ENCODE assay signal across 12 cellular contexts in genomic region chr19:7789447-7789846, GRCh38. TPM values are rescaled to one million over a fixed set of nuclear protein-coding genes. Genes with fewer than 3 reads are reported as not detected.
A peak's percentile ranks its signal among the peaks of the same experiment; 100 is the strongest.
DNase-seq lines count a peak whose midpoint lies in the region; ATAC-seq, FAIRE-seq and TF ChIP-seq lines count a peak whose summit lies in the region.
"Had no signal": no experiment of that assay in that cellular context is flagged by ENCODE, and none has a peak within 500 bp of the region (broad histone marks: within the 10 kb centered on the region; RNA-seq: fewer than 3 reads in every experiment).

No MANE protein-coding gene starts in this region.

- no peak overlapping the region for H3K27ac Mint-ChIP-seq in WTC11

- H3K27ac ChIP-seq in testis: no peak overlapping the region
- H3K27ac ChIP-seq: 22Rv1 had no signal

- H3K27me3 ChIP-seq in testis: no peaks in the 10 kb centered on the region

- intact Hi-C loops in testis (cut with DNase I; ENCODE audit: low total_unique reads): no loop called here

- H3K36me3 Mint-ChIP-seq in WTC11: no peaks in the 10 kb centered on the region

- TF ChIP-seq POLR2A in testis (IDR thresholded peaks at IDR 0.05): no peak

- CTCF ChIA-PET in WTC11 (lab: Charles Lee): interaction anchor here (0.7 to 3.4 kb wide), 3 partner anchors 10 to 720 kb away, joined by 3 to 37 read pairs (median 19); partner anchors contain the start of gene TRAPPC5

- peaks cover 12% of the 10 kb centered on the region for H3K4me1 Mint-ChIP-seq in WTC11

- H3K36me3 ChIP-seq in testis (ENCODE audit: low read depth, missing control alignments): no peaks in the 10 kb centered on the region

- no peaks in the 10 kb centered on the region for H3K9me3 ChIP-seq in testis

- peaks cover 20% of the 10 kb centered on the region for H3K9me3 Mint-ChIP-seq in WTC11

- WGBS in testis, 2 donors: 14% methylated on average over 26 of the region's 31 CpGs; no CpG with 5 or more reads in 1 of the 2 donors

- TF ChIP-seq CTCF in WTC11 (IDR thresholded peaks at IDR 0.05): no peak
- TF ChIP-seq CTCF in testis (IDR thresholded peaks at IDR 0.05): no peak

- H3K4me3 Mint-ChIP-seq in WTC11: peak overlapping the region; percentile 76

- ATAC-seq in WTC11: peak; percentile 75

- H3K4me3 ChIP-seq in testis: no peak overlapping the region

- peaks cover 69% of the 10 kb centered on the region for H3K27me3 Mint-ChIP-seq in WTC11 (ENCODE audit: low read depth)

- H3K4me1 ChIP-seq in testis: peaks cover 13% of the 10 kb centered on the region

- DNase-seq in DMS 273 (lab: John Stamatoyannopoulos, UW; ENCODE audit: unreplicated experiment) (peak; percentile 31), DMS 273 treated with DMSO at 0.1 percent for 48 hours (lab: John Stamatoyannopoulos, UW) (no peak), WTC11 (ENCODE audit: low spot score) (peak; percentile 87), germinal center (ENCODE audit: low spot score) (peak; percentile 38), NCI-H187 (lab: John Stamatoyannopoulos, UW) (no peak), urothelium cell line (ENCODE audit: low spot score) (no peak), testis (no peak)
- peak; percentile 36 for DNase-seq in stimulated activated CD4-positive, alpha-beta T cell treated with anti-CD3 and anti-CD28 coated beads, Interleukin-2, amount 100 ng/mL, for 4 hours (ENCODE audit: low read depth)
- DNase-seq: caudate nucleus had no signal

- POLR2A ChIA-PET in WTC11 (lab: Charles Lee): interaction anchor here (0.7 kb wide), 1 partner anchor 23 kb away, joined by 3 read pairs; no protein-coding TSS in a partner anchor

- no peak for FAIRE-seq in urothelium cell line (lab: Jason Lieb, UNC)

TF ChIP-seq in WTC11, 78 proteins besides CTCF, POLR2A, EP300 and RAD21:
- TF ChIP-seq SOX15 (CRISPR knock-in tag; IDR thresholded peaks at IDR 0.05) (no peak), NR3C1 (CRISPR knock-in tag; conservative IDR thresholded peaks at IDR 0.05; ENCODE audit: low read depth) (no peak), TCF7 (CRISPR knock-in tag; IDR thresholded peaks at IDR 0.05; ENCODE audit: low read depth) (no peak), JUN (CRISPR knock-in tag; IDR thresholded peaks at IDR 0.05) (no peak), USF2 (CRISPR knock-in tag; IDR thresholded peaks at IDR 0.05) (peak; percentile 70), HMGA2 (CRISPR knock-in tag; IDR thresholded peaks at IDR 0.05) (no peak), FOXP4 (CRISPR knock-in tag; IDR thresholded peaks at IDR 0.05) (0 out of 2 replicates have a peak, but pooled peaks have one; percentile 24), ELF4 (CRISPR knock-in tag; IDR thresholded peaks at IDR 0.05; ENCODE audit: low read depth) (no peak), RELA (CRISPR knock-in tag; IDR thresholded peaks at IDR 0.05; ENCODE audit: borderline replicate concordance) (no peak)
- TF ChIP-seq, protein P1, sequence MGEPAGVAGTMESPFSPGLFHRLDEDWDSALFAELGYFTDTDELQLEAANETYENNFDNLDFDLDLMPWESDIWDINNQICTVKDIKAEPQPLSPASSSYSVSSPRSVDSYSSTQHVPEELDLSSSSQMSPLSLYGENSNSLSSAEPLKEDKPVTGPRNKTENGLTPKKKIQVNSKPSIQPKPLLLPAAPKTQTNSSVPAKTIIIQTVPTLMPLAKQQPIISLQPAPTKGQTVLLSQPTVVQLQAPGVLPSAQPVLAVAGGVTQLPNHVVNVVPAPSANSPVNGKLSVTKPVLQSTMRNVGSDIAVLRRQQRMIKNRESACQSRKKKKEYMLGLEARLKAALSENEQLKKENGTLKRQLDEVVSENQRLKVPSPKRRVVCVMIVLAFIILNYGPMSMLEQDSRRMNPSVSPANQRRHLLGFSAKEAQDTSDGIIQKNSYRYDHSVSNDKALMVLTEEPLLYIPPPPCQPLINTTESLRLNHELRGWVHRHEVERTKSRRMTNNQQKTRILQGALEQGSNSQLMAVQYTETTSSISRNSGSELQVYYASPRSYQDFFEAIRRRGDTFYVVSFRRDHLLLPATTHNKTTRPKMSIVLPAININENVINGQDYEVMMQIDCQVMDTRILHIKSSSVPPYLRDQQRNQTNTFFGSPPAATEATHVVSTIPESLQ (CRISPR knock-in tag; IDR thresholded peaks at IDR 0.05): no peak
- TF ChIP-seq, protein P2, sequence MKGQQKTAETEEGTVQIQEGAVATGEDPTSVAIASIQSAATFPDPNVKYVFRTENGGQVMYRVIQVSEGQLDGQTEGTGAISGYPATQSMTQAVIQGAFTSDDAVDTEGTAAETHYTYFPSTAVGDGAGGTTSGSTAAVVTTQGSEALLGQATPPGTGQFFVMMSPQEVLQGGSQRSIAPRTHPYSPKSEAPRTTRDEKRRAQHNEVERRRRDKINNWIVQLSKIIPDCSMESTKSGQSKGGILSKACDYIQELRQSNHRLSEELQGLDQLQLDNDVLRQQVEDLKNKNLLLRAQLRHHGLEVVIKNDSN (CRISPR knock-in tag; IDR thresholded peaks at IDR 0.05): peak; percentile 63; the same call in 1 of the 2 replicates
- TF ChIP-seq, protein P3, sequence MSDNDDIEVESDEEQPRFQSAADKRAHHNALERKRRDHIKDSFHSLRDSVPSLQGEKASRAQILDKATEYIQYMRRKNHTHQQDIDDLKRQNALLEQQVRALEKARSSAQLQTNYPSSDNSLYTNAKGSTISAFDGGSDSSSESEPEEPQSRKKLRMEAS (CRISPR knock-in tag; IDR thresholded peaks at IDR 0.05): peak; percentile 67; the same call in 1 of the 2 replicates
- TF ChIP-seq, protein P4, sequence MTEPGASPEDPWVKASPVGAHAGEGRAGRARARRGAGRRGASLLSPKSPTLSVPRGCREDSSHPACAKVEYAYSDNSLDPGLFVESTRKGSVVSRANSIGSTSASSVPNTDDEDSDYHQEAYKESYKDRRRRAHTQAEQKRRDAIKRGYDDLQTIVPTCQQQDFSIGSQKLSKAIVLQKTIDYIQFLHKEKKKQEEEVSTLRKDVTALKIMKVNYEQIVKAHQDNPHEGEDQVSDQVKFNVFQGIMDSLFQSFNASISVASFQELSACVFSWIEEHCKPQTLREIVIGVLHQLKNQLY (CRISPR knock-in tag; IDR thresholded peaks at IDR 0.05): no peak
- TF ChIP-seq, protein P5, sequence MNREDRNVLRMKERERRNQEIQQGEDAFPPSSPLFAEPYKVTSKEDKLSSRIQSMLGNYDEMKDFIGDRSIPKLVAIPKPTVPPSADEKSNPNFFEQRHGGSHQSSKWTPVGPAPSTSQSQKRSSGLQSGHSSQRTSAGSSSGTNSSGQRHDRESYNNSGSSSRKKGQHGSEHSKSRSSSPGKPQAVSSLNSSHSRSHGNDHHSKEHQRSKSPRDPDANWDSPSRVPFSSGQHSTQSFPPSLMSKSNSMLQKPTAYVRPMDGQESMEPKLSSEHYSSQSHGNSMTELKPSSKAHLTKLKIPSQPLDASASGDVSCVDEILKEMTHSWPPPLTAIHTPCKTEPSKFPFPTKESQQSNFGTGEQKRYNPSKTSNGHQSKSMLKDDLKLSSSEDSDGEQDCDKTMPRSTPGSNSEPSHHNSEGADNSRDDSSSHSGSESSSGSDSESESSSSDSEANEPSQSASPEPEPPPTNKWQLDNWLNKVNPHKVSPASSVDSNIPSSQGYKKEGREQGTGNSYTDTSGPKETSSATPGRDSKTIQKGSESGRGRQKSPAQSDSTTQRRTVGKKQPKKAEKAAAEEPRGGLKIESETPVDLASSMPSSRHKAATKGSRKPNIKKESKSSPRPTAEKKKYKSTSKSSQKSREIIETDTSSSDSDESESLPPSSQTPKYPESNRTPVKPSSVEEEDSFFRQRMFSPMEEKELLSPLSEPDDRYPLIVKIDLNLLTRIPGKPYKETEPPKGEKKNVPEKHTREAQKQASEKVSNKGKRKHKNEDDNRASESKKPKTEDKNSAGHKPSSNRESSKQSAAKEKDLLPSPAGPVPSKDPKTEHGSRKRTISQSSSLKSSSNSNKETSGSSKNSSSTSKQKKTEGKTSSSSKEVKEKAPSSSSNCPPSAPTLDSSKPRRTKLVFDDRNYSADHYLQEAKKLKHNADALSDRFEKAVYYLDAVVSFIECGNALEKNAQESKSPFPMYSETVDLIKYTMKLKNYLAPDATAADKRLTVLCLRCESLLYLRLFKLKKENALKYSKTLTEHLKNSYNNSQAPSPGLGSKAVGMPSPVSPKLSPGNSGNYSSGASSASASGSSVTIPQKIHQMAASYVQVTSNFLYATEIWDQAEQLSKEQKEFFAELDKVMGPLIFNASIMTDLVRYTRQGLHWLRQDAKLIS (CRISPR knock-in tag; IDR thresholded peaks at IDR 0.05; ENCODE audit: borderline replicate concordance): no peak
TF ChIP-seq in WTC11: peak in this region for 4.

RNA-seq across cellular contexts. Expression of gene CLEC4M, which starts 26.4 kb away (rescaled TPM):
- not detected in 3 replicates for total RNA-seq in WTC11 (2021)
- total RNA-seq in testis: 10 to 100 TPM in 1 of 2 donors, 1 to 10 TPM in 1; 9.4 to 14.9 TPM
- polyA plus RNA-seq in testis (ENCODE audit: insufficient read depth, low read depth, low replicate concordance): 14.5 TPM

RNA-seq across cellular contexts. Expression of gene EVI5L, which starts 40.6 kb away (rescaled TPM):
- total RNA-seq in WTC11 (2021) (10.5 to 13.7 TPM (median 13.6 TPM) in 3 replicates), testis (10 to 100 TPM; 45.8 to 68.9 TPM)
- polyA plus RNA-seq in testis (ENCODE audit: insufficient read depth, low read depth, low replicate concordance): 69.3 TPM

RNA-seq across cellular contexts. Expression of gene CD209, which starts 42.1 kb away (rescaled TPM):
- total RNA-seq in WTC11 (2021) (0.09 to 0.44 TPM in 2 of 3 replicates, not detected in the other), testis (under 1 TPM; 0.55 to 0.74 TPM)
- polyA plus RNA-seq in testis (ENCODE audit: insufficient read depth, low read depth, low replicate concordance): 5.0 TPM
- total RNA-seq: NCI-H460, pulmonary artery endothelial cell had no signal

RNA-seq across cellular contexts. Expression of gene CLEC4G, which starts 57.5 kb away (rescaled TPM):
- 0.55 to 0.66 TPM (median 0.62 TPM) in 3 replicates for total RNA-seq in WTC11 (2021)
- total RNA-seq in testis: 1 to 10 TPM in 1 of 2 donors, not detected in 1; 1.2 TPM
- 0.71 TPM for polyA plus RNA-seq in testis (ENCODE audit: insufficient read depth, low read depth, low replicate concordance)
- total RNA-seq: NCI-H460, pulmonary artery endothelial cell had no signal

Comparison
In these comparisons a context has a peak if more than half of its experiments do, and no peak if none do; other contexts are left out.
1. DNase-seq: peak in DMS 273 (single experiment), WTC11 (single experiment), germinal center (single experiment) and stimulated activated CD4-positive, alpha-beta T cell treated with anti-CD3 and anti-CD28 coated beads, Interleukin-2, amount 100 ng/mL, for 4 hours (single experiment); none in DMS 273 treated with DMSO at 0.1 percent for 48 hours (single experiment), NCI-H187 (0 of 2), urothelium cell line (single experiment) and testis (single experiment).
2. RNA of gene CLEC4M, which starts 26.4 kb away (total RNA-seq): 9.4 to 14.9 TPM in testis; not detected in WTC11; every median in the first group is over 10 times any median in the second.